Comparison of ENCODE assay signal across 3 cellular contexts in genomic region chr10:30025428-30025827, GRCh38. TPM values are rescaled to one million over a fixed set of nuclear protein-coding genes. Genes with fewer than 3 reads are reported as not detected.
"Had no signal": no experiment of that assay in that cellular context is flagged by ENCODE, and none has a peak within 500 bp of the region (broad histone marks: within the 10 kb centered on the region; RNA-seq: fewer than 3 reads in every experiment).

No MANE protein-coding gene starts in this region.

RNA-seq across cellular contexts. Expression of gene JCAD, which starts 34.0 kb away (rescaled TPM):
- total RNA-seq: activated B cell treated with CpG ODN at 0.5 μM for 24 hours; activated CD4-positive, alpha-beta T cell treated with anti-CD3 and anti-CD28 coated beads for 36 hours; activated CD8-positive, alpha-beta T cell treated with anti-CD3 and anti-CD28 coated beads for 36 hours had no signal
